Comparison of ENCODE assay signal across 10 cellular contexts in genomic region chr12:122982494-122982850, GRCh38. TPM values are rescaled to one million over a fixed set of nuclear protein-coding genes. Genes with fewer than 3 reads are reported as not detected.
DNase-seq lines count a peak whose midpoint lies in the region; ATAC-seq and TF ChIP-seq lines count a peak whose summit lies in the region.
"Had no signal": no experiment of that assay in that cellular context is flagged by ENCODE, and none has a peak within 500 bp of the region (broad histone marks: within the 10 kb centered on the region; RNA-seq: fewer than 3 reads in every experiment).

No MANE protein-coding gene starts in this region.

- no peaks in the 10 kb centered on the region for H3K27me3 ChIP-seq in CD8-positive, alpha-beta T cell (ENCODE audit: insufficient read depth, low read length)
- no peaks in the 10 kb centered on the region for H3K27me3 ChIP-seq in effector memory CD4-positive, alpha-beta T cell (replicated peaks; ENCODE audit: control insufficient read depth, insufficient read depth, low read length, poor library complexity, severe bottlenecking)
- H3K27me3 ChIP-seq in prostate gland (replicated peaks; ENCODE audit: insufficient read depth): no peaks in the 10 kb centered on the region

- peak overlapping the region; percentile 82 for H3K4me3 ChIP-seq in CD8-positive, alpha-beta T cell (ENCODE audit: low read depth, low read length)
- H3K4me3 ChIP-seq in OCI-LY7 (ENCODE audit: low read depth, low read length, poor library complexity, severe bottlenecking) (peak overlapping the region; percentile 95), prostate gland (no peak overlapping the region)
- H3K4me3 ChIP-seq in effector memory CD4-positive, alpha-beta T cell (ENCODE audit: insufficient read depth, low read depth, low read length, poor library complexity, severe bottlenecking): peak overlapping the region; percentile 88

- ATAC-seq in CD8-positive, alpha-beta T cell: no peak
- no peak for ATAC-seq in GM18867 (IDR thresholded peaks at IDR 0.05; ENCODE audit: unreplicated experiment)

- H2AFZ ChIP-seq in OCI-LY7 (ENCODE audit: low read length): no peak overlapping the region

- WGBS in prostate gland: 72% methylated on average over 11 of the region's 11 CpGs

- no peak for DNase-seq in CD8-positive, alpha-beta T cell
- DNase-seq in OCI-LY7 (ENCODE audit: low spot score) (no peak), progenitor cell of endocrine pancreas (ENCODE audit: low spot score, unreplicated experiment) (no peak), epidermal melanocyte (ENCODE audit: insufficient read length, low spot score) (no peak), ureter (ENCODE audit: low spot score) (no peak), prostate gland (ENCODE audit: low spot score) (no peak)
- no peak for DNase-seq in effector memory CD4-positive, alpha-beta T cell
- DNase-seq: NCI-H187 treated with DMSO at 0.1 percent for 48 hours, SW 1271 had no signal

- POLR2A ChIA-PET in CD8-positive, alpha-beta T cell (lab: Charles Lee): interaction anchor here (0.6 to 3.9 kb wide), 6 partner anchors 7 to 251 kb away, joined by 3 to 20 read pairs (median 3); partner anchors contain the start of genes MPHOSPH9, MTRFR and OGFOD2
- POLR2A ChIA-PET in OCI-LY7 (lab: Charles Lee): no interaction called here

- intact Hi-C loops in CD8-positive, alpha-beta T cell (cut with DNase I, micrococcal nuclease): loop anchor here (5.0 kb wide), 2 partner anchors 60 to 170 kb away; partner anchors contain the start of gene PITPNM2 (in 1 of the 2)
- intact Hi-C loops in OCI-LY7 (cut with micrococcal nuclease; ENCODE audit: unreplicated experiment) (loop anchor here (5.0 kb wide), 1 partner anchor 75 kb away; no protein-coding TSS in a partner anchor), prostate gland (cut with DNase I) (loop anchor here (5.0 kb wide), 3 partner anchors 170 to 600 kb away; partner anchors contain the start of genes MPHOSPH9, MTRFR, PITPNM2 and TMED2)

- CTCF ChIA-PET in CD8-positive, alpha-beta T cell (lab: Charles Lee): interaction anchor here (1.2 to 1.7 kb wide), 2 partner anchors 255 kb away, joined by 4 to 11 read pairs; no protein-coding TSS in a partner anchor
- CTCF ChIA-PET in OCI-LY7 (lab: Charles Lee; ENCODE audit: unreplicated experiment): interaction anchor here (0.6 kb wide), 1 partner anchor 1017 kb away, joined by 3 read pairs; no protein-coding TSS in a partner anchor

- no peaks in the 10 kb centered on the region for H4K20me1 ChIP-seq in OCI-LY7 (ENCODE audit: insufficient read depth, low read length)

- H3K27me3 Mint-ChIP-seq in CD8-positive, alpha-beta T cell (ENCODE audit: low read depth): no peaks in the 10 kb centered on the region
- no peaks in the 10 kb centered on the region for H3K27me3 Mint-ChIP-seq in progenitor cell of endocrine pancreas

- H3K4me1 Mint-ChIP-seq in CD8-positive, alpha-beta T cell (ENCODE audit: low read depth): peaks cover 45% of the 10 kb centered on the region
- H3K4me1 Mint-ChIP-seq in progenitor cell of endocrine pancreas (ENCODE audit: low read depth): peaks cover 15% of the 10 kb centered on the region

- H3K9me2 ChIP-seq in OCI-LY7 (ENCODE audit: insufficient read depth, low read length): no peaks in the 10 kb centered on the region

- BruUV-seq in OCI-LY7 (replicated peaks; lab: Mats Ljungman, UMichigan): TSS peak; percentile 97

- H3K9me3 Mint-ChIP-seq in CD8-positive, alpha-beta T cell: no peaks in the 10 kb centered on the region
- H3K9me3 Mint-ChIP-seq in progenitor cell of endocrine pancreas (ENCODE audit: low read depth): no peaks in the 10 kb centered on the region

- peaks cover 43% of the 10 kb centered on the region for H3K4me1 ChIP-seq in CD8-positive, alpha-beta T cell (ENCODE audit: insufficient read depth, low read length)
- H3K4me1 ChIP-seq in OCI-LY7 (ENCODE audit: insufficient read depth, low read length, poor library complexity, severe bottlenecking): peaks cover 47% of the 10 kb centered on the region
- H3K4me1 ChIP-seq in effector memory CD4-positive, alpha-beta T cell (ENCODE audit: control insufficient read depth, insufficient read depth, low read length, poor library complexity, severe bottlenecking): peaks cover 35% of the 10 kb centered on the region
- peaks cover 36% of the 10 kb centered on the region for H3K4me1 ChIP-seq in prostate gland (replicated peaks)

- peak overlapping the region; percentile 88 for H3K4me3 Mint-ChIP-seq in CD8-positive, alpha-beta T cell
- peak overlapping the region; percentile 60 for H3K4me3 Mint-ChIP-seq in progenitor cell of endocrine pancreas (ENCODE audit: low read depth)

- peak overlapping the region; percentile 84 for H3K27ac Mint-ChIP-seq in CD8-positive, alpha-beta T cell
- no peak overlapping the region for H3K27ac Mint-ChIP-seq in progenitor cell of endocrine pancreas

- peaks cover 12% of the 10 kb centered on the region for H3K36me3 ChIP-seq in CD8-positive, alpha-beta T cell (ENCODE audit: insufficient read depth, low read length)
- H3K36me3 ChIP-seq in OCI-LY7 (ENCODE audit: insufficient read depth, low read length): peaks cover 47% of the 10 kb centered on the region
- H3K36me3 ChIP-seq in effector memory CD4-positive, alpha-beta T cell (ENCODE audit: control insufficient read depth, insufficient read depth, low read length): peaks cover 11% of the 10 kb centered on the region
- no peaks in the 10 kb centered on the region for H3K36me3 ChIP-seq in prostate gland

- no peak for TF ChIP-seq CTCF in CD8-positive, alpha-beta T cell (IDR thresholded peaks at IDR 0.05)
- TF ChIP-seq CTCF in OCI-LY7 (conservative IDR thresholded peaks at IDR 0.05; ENCODE audit: low read length) (no peak), progenitor cell of endocrine pancreas (IDR thresholded peaks at IDR 0.05; ENCODE audit: unreplicated experiment) (no peak), prostate gland (IDR thresholded peaks at IDR 0.05) (no peak)

- peak overlapping the region; percentile 85 for H3K4me2 ChIP-seq in OCI-LY7 (ENCODE audit: low read length)

- H3K9me3 ChIP-seq in CD8-positive, alpha-beta T cell (ENCODE audit: low read length): no peaks in the 10 kb centered on the region
- H3K9me3 ChIP-seq in OCI-LY7 (ENCODE audit: low read length) (no peaks in the 10 kb centered on the region), prostate gland (no peaks in the 10 kb centered on the region)
- no peaks in the 10 kb centered on the region for H3K9me3 ChIP-seq in effector memory CD4-positive, alpha-beta T cell (ENCODE audit: control insufficient read depth, low read length)

- peak overlapping the region; percentile 69 for H3K27ac ChIP-seq in CD8-positive, alpha-beta T cell (ENCODE audit: low read depth, low read length)
- H3K27ac ChIP-seq in OCI-LY7 (ENCODE audit: low read depth, low read length, poor library complexity, severe bottlenecking): no peak overlapping the region
- peak overlapping the region; percentile 37 for H3K27ac ChIP-seq in effector memory CD4-positive, alpha-beta T cell (ENCODE audit: insufficient read depth, low read length, poor library complexity, severe bottlenecking)
- peak overlapping the region in 1 of 2 donors; percentile 84 for H3K27ac ChIP-seq in prostate gland

- H3K79me2 ChIP-seq in OCI-LY7 (ENCODE audit: insufficient read depth, low read depth, low read length): peaks cover 17% of the 10 kb centered on the region; the same call in 1 of the 2 replicates

- peaks cover 30% of the 10 kb centered on the region for H3K36me3 Mint-ChIP-seq in CD8-positive, alpha-beta T cell
- H3K36me3 Mint-ChIP-seq in progenitor cell of endocrine pancreas (ENCODE audit: insufficient read depth): no peaks in the 10 kb centered on the region

- TF ChIP-seq POLR2A in prostate gland (IDR thresholded peaks at IDR 0.05): no peak

RNA-seq across cellular contexts. Expression of gene ARL6IP4, which starts 2.0 kb away (rescaled TPM):
- 100 to 1,000 TPM; 130 to 131 TPM for total RNA-seq in CD8-positive, alpha-beta T cell
- total RNA-seq in OCI-LY7 (2014; rRNA removed; shearing (Covaris generic)): 263 and 329 TPM in 2 replicates
- total RNA-seq in OCI-LY7 (2022) (213 and 228 TPM in 2 replicates), progenitor cell of endocrine pancreas (122 and 127 TPM in 2 replicates), ureter (130 TPM), prostate gland (100 to 1,000 TPM; 232 to 257 TPM)

RNA-seq across cellular contexts. Expression of gene OGFOD2, which starts 7.4 kb away (rescaled TPM):
- total RNA-seq in CD8-positive, alpha-beta T cell: 10 to 100 TPM in 1 of 2 experiments, 1 to 10 TPM in 1; 9.4 to 10.5 TPM
- 13.1 and 17.8 TPM in 2 replicates for total RNA-seq in OCI-LY7 (2014; rRNA removed; shearing (Covaris generic))
- 25.0 and 25.8 TPM in 2 replicates for total RNA-seq in OCI-LY7 (2022)
- 16.1 and 16.8 TPM in 2 replicates for total RNA-seq in progenitor cell of endocrine pancreas
- total RNA-seq in ureter: 24.5 TPM
- 10 to 100 TPM; 26.3 to 27.6 TPM for total RNA-seq in prostate gland

RNA-seq across cellular contexts. Expression of gene ABCB9, which starts 16.2 kb away (rescaled TPM):
- 1 to 10 TPM; 3.5 to 3.6 TPM for total RNA-seq in CD8-positive, alpha-beta T cell
- 4.0 and 7.0 TPM in 2 replicates for total RNA-seq in OCI-LY7 (2014; rRNA removed; shearing (Covaris generic))
- total RNA-seq in OCI-LY7 (2022) (6.8 and 7.9 TPM in 2 replicates), progenitor cell of endocrine pancreas (10.4 and 10.5 TPM in 2 replicates), ureter (7.2 TPM), prostate gland (10 to 100 TPM in 1 of 2 donors, 1 to 10 TPM in 1; 8.2 to 50.0 TPM)

Comparison
In these comparisons a context has a peak if more than half of its experiments do, and no peak if none do; other contexts are left out.
1. H3K4me3 ChIP-seq: peak in CD8-positive, alpha-beta T cell (single experiment), OCI-LY7 (single experiment) and effector memory CD4-positive, alpha-beta T cell (single experiment); none in prostate gland (0 of 2).